Comparison of ENCODE assay signal across 1 cellular context in genomic region chr4:183504064-183504929, GRCh38.
TF ChIP-seq lines count a peak whose summit lies in the region.

No MANE protein-coding gene starts in this region.

TF ChIP-seq in GM12878, 131 proteins besides CTCF, POLR2A, EP300 and RAD21 (continued from another document and continues in another):
- TF ChIP-seq BCL11A (IDR thresholded peaks at IDR 0.05; ENCODE audit: low read depth, low read length) = no peak
- TF ChIP-seq POLR2AphosphoS2 (IDR thresholded peaks at IDR 0.05; ENCODE audit: low read depth, low read length) = no peak
- TF ChIP-seq, protein P1, sequence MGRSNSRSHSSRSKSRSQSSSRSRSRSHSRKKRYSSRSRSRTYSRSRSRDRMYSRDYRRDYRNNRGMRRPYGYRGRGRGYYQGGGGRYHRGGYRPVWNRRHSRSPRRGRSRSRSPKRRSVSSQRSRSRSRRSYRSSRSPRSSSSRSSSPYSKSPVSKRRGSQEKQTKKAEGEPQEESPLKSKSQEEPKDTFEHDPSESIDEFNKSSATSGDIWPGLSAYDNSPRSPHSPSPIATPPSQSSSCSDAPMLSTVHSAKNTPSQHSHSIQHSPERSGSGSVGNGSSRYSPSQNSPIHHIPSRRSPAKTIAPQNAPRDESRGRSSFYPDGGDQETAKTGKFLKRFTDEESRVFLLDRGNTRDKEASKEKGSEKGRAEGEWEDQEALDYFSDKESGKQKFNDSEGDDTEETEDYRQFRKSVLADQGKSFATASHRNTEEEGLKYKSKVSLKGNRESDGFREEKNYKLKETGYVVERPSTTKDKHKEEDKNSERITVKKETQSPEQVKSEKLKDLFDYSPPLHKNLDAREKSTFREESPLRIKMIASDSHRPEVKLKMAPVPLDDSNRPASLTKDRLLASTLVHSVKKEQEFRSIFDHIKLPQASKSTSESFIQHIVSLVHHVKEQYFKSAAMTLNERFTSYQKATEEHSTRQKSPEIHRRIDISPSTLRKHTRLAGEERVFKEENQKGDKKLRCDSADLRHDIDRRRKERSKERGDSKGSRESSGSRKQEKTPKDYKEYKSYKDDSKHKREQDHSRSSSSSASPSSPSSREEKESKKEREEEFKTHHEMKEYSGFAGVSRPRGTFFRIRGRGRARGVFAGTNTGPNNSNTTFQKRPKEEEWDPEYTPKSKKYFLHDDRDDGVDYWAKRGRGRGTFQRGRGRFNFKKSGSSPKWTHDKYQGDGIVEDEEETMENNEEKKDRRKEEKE (IDR thresholded peaks at IDR 0.05) = no peak
- peak; percentile 49; the same call in 1 of the 2 replicates for TF ChIP-seq MEF2A (IDR thresholded peaks at IDR 0.05; ENCODE audit: insufficient read depth, low read depth, low read length)
- TF ChIP-seq MXI1 (IDR thresholded peaks at IDR 0.05; ENCODE audit: low read depth, low read length) = peak; percentile 45; the same call in 1 of the 2 replicates
- peak; percentile 99 for TF ChIP-seq LARP7 (IDR thresholded peaks at IDR 0.05)
- TF ChIP-seq ZNF274 (IDR thresholded peaks at IDR 0.05; ENCODE audit: insufficient read depth, insufficient read length) = no peak
- no peak for TF ChIP-seq KDM1A (IDR thresholded peaks at IDR 0.05; ENCODE audit: borderline replicate concordance)
- peak; percentile 69 for TF ChIP-seq DPF2 (IDR thresholded peaks at IDR 0.05)
- TF ChIP-seq NFIC (IDR thresholded peaks at IDR 0.05; ENCODE audit: low read depth, low read length) = no peak
- no peak for TF ChIP-seq JUND (IDR thresholded peaks at IDR 0.05; ENCODE audit: low read depth, low read length)
- peak; percentile 71 for TF ChIP-seq POLR2AphosphoS5 (IDR thresholded peaks at IDR 0.05; ENCODE audit: low read length)
- TF ChIP-seq, protein P2, sequence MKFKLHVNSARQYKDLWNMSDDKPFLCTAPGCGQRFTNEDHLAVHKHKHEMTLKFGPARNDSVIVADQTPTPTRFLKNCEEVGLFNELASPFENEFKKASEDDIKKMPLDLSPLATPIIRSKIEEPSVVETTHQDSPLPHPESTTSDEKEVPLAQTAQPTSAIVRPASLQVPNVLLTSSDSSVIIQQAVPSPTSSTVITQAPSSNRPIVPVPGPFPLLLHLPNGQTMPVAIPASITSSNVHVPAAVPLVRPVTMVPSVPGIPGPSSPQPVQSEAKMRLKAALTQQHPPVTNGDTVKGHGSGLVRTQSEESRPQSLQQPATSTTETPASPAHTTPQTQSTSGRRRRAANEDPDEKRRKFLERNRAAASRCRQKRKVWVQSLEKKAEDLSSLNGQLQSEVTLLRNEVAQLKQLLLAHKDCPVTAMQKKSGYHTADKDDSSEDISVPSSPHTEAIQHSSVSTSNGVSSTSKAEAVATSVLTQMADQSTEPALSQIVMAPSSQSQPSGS (IDR thresholded peaks at IDR 0.05; ENCODE audit: low read length) = no peak
- TF ChIP-seq IKZF2 (IDR thresholded peaks at IDR 0.05) = no peak
- TF ChIP-seq, protein P3, sequence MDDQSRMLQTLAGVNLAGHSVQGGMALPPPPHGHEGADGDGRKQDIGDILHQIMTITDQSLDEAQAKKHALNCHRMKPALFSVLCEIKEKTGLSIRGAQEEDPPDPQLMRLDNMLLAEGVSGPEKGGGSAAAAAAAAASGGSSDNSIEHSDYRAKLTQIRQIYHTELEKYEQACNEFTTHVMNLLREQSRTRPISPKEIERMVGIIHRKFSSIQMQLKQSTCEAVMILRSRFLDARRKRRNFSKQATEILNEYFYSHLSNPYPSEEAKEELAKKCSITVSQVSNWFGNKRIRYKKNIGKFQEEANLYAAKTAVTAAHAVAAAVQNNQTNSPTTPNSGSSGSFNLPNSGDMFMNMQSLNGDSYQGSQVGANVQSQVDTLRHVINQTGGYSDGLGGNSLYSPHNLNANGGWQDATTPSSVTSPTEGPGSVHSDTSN (IDR thresholded peaks at IDR 0.05; ENCODE audit: insufficient replicate concordance, low read depth, low read length) = no peak
- TF ChIP-seq MTA3 (IDR thresholded peaks at IDR 0.05; ENCODE audit: borderline replicate concordance, low read length) = no peak
- TF ChIP-seq CBX5 (IDR thresholded peaks at IDR 0.05; ENCODE audit: low read depth) = no peak
- TF ChIP-seq HDAC2 (IDR thresholded peaks at IDR 0.05) = no peak
- no peak for TF ChIP-seq ZNF622 (IDR thresholded peaks at IDR 0.05)
- peak; percentile 87; the same call in 1 of the 2 replicates for TF ChIP-seq STAT1 (conservative IDR thresholded peaks at IDR 0.05)
- peak in 1 of 2 experiments; percentile 87; a peak in 2 of 3 replicates for TF ChIP-seq EGR1 (IDR thresholded peaks at IDR 0.05; ENCODE audit: borderline replicate concordance in 1 of 2, low read depth in 2 of 2, low read length in 2 of 2)
- TF ChIP-seq TARDBP (IDR thresholded peaks at IDR 0.05; ENCODE audit: borderline replicate concordance) = no peak; the same call in 1 of the 2 replicates
- TF ChIP-seq RUNX3 (IDR thresholded peaks at IDR 0.05; ENCODE audit: low read length) = peak; percentile 45; the same call in 1 of the 2 replicates
- TF ChIP-seq SPI1 (IDR thresholded peaks at IDR 0.05; ENCODE audit: borderline replicate concordance, insufficient read depth, low read depth, low read length) = peak; percentile 57
- TF ChIP-seq EED (IDR thresholded peaks at IDR 0.05; ENCODE audit: low read depth) = no peak; the same call in 1 of the 2 replicates
- TF ChIP-seq, protein P4, sequence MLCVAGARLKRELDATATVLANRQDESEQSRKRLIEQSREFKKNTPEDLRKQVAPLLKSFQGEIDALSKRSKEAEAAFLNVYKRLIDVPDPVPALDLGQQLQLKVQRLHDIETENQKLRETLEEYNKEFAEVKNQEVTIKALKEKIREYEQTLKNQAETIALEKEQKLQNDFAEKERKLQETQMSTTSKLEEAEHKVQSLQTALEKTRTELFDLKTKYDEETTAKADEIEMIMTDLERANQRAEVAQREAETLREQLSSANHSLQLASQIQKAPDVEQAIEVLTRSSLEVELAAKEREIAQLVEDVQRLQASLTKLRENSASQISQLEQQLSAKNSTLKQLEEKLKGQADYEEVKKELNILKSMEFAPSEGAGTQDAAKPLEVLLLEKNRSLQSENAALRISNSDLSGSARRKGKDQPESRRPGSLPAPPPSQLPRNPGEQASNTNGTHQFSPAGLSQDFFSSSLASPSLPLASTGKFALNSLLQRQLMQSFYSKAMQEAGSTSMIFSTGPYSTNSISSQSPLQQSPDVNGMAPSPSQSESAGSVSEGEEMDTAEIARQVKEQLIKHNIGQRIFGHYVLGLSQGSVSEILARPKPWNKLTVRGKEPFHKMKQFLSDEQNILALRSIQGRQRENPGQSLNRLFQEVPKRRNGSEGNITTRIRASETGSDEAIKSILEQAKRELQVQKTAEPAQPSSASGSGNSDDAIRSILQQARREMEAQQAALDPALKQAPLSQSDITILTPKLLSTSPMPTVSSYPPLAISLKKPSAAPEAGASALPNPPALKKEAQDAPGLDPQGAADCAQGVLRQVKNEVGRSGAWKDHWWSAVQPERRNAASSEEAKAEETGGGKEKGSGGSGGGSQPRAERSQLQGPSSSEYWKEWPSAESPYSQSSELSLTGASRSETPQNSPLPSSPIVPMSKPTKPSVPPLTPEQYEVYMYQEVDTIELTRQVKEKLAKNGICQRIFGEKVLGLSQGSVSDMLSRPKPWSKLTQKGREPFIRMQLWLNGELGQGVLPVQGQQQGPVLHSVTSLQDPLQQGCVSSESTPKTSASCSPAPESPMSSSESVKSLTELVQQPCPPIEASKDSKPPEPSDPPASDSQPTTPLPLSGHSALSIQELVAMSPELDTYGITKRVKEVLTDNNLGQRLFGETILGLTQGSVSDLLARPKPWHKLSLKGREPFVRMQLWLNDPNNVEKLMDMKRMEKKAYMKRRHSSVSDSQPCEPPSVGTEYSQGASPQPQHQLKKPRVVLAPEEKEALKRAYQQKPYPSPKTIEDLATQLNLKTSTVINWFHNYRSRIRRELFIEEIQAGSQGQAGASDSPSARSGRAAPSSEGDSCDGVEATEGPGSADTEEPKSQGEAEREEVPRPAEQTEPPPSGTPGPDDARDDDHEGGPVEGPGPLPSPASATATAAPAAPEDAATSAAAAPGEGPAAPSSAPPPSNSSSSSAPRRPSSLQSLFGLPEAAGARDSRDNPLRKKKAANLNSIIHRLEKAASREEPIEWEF (IDR thresholded peaks at IDR 0.05; ENCODE audit: insufficient replicate concordance, low read depth, low read length) = no peak
- no peak for TF ChIP-seq BRCA1 (IDR thresholded peaks at IDR 0.05; ENCODE audit: low read depth, low read length)
- no peak for TF ChIP-seq ETV6 (conservative IDR thresholded peaks at IDR 0.05 in 1 of 2, IDR thresholded peaks at IDR 0.05 in 1 of 2; ENCODE audit: borderline replicate concordance in 1 of 2, low read depth in 1 of 2)
- TF ChIP-seq ZNF592 (IDR thresholded peaks at IDR 0.05) = no peak
- no peak for TF ChIP-seq MYB (IDR thresholded peaks at IDR 0.05; ENCODE audit: borderline replicate concordance, low read depth, low read length)
- TF ChIP-seq, protein P5, sequence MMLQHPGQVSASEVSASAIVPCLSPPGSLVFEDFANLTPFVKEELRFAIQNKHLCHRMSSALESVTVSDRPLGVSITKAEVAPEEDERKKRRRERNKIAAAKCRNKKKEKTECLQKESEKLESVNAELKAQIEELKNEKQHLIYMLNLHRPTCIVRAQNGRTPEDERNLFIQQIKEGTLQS (IDR thresholded peaks at IDR 0.05; ENCODE audit: borderline replicate concordance, extremely low read depth, low read depth, low read length) = no peak
- no peak for TF ChIP-seq NFYA (IDR thresholded peaks at IDR 0.05; ENCODE audit: borderline replicate concordance, low read depth, low read length)
- no peak for TF ChIP-seq CBFB (IDR thresholded peaks at IDR 0.05; ENCODE audit: low read depth)
- TF ChIP-seq, protein P6, sequence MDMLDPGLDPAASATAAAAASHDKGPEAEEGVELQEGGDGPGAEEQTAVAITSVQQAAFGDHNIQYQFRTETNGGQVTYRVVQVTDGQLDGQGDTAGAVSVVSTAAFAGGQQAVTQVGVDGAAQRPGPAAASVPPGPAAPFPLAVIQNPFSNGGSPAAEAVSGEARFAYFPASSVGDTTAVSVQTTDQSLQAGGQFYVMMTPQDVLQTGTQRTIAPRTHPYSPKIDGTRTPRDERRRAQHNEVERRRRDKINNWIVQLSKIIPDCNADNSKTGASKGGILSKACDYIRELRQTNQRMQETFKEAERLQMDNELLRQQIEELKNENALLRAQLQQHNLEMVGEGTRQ (IDR thresholded peaks at IDR 0.05; ENCODE audit: borderline replicate concordance, low read depth, low read length) = no peak
- TF ChIP-seq BHLHE40 (IDR thresholded peaks at IDR 0.05; ENCODE audit: borderline replicate concordance in 1 of 2, low read depth in 2 of 2, low read length in 1 of 2) = peak; percentile 41 to 83; a peak in 3 of 4 replicates
- TF ChIP-seq, protein P7, sequence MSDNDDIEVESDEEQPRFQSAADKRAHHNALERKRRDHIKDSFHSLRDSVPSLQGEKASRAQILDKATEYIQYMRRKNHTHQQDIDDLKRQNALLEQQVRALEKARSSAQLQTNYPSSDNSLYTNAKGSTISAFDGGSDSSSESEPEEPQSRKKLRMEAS (IDR thresholded peaks at IDR 0.05; ENCODE audit: low read depth, low read length) = peak; percentile 36; the same call in 1 of the 2 replicates
- no peak for TF ChIP-seq MEF2B (IDR thresholded peaks at IDR 0.05; ENCODE audit: partially characterized antibody, poor library complexity, severe bottlenecking)
- TF ChIP-seq SIX5 (IDR thresholded peaks at IDR 0.05; ENCODE audit: low read depth, low read length, severe bottlenecking) = no peak
- peak; percentile 87 for TF ChIP-seq IKZF1 (conservative IDR thresholded peaks at IDR 0.05)
- no peak for TF ChIP-seq ZBTB40 (IDR thresholded peaks at IDR 0.05; ENCODE audit: borderline replicate concordance)
- TF ChIP-seq FOXK2 (IDR thresholded peaks at IDR 0.05) = no peak
- TF ChIP-seq ZZZ3 (IDR thresholded peaks at IDR 0.05; ENCODE audit: control insufficient read depth, insufficient read length, low read depth) = no peak
